Comparison of ENCODE assay signal across 19 cellular contexts in the genomic region with DNA sequence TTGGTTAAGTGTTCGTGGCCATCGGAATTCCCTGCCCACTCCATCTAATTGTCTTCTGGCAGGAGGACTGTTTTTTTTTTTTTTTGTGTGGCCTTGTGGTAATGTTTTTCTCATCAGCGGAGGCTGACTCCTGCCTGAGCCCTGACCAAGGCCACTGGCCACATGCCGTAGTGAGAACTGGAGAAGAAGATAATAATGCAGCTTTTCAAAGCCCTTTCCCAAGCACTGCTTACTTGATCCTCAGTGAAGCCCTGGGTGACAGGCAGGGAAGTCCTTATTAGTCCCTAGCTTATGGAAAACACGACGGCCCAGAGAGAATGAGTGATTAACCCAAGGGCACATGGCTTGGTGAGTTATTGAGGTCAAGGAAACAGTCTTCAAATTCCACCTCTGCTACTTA.
DNase-seq lines count a peak whose midpoint lies in the region; TF ChIP-seq lines count a peak whose summit lies in the region.
"Had no signal": no experiment of that assay in that cellular context is flagged by ENCODE, and none has a peak within 500 bp of the region (broad histone marks: within the 10 kb centered on the region; RNA-seq: fewer than 3 reads in every experiment).

No MANE protein-coding gene starts in this region.

- H3K79me2 ChIP-seq in fibroblast of lung (ENCODE audit: control insufficient read depth, insufficient read depth, low read length): no peaks in the 10 kb centered on the region

- no peak overlapping the region for H3K9ac ChIP-seq in fibroblast of lung (ENCODE audit: insufficient read depth, low read length)

- in situ Hi-C loops in HAP-1 (cut with MboI; ENCODE audit: low sequenced_read_pairs): no loop called here

- H3K4me3 ChIP-seq in AG10803 (ENCODE audit: low read length) (no peak overlapping the region), fibroblast of lung (replicated peaks in 1 of 4; ENCODE audit: control extremely low read depth in 1 of 4, insufficient read depth in 1 of 4, low read depth in 3 of 4, low read length in 4 of 4) (no peak overlapping the region), HAP-1 (no peak overlapping the region)
- H3K4me3 ChIP-seq: right lobe of liver, uterus had no signal

- no peak for TF ChIP-seq CTCF in AG10803 (conservative IDR thresholded peaks at IDR 0.05; ENCODE audit: low read length)
- no peak for TF ChIP-seq CTCF in fibroblast of lung (conservative IDR thresholded peaks at IDR 0.05 in 1 of 2, IDR thresholded peaks at IDR 0.05 in 1 of 2; ENCODE audit: low read depth in 1 of 2, low read length in 2 of 2)

- H3K9me3 ChIP-seq in fibroblast of lung (ENCODE audit: control insufficient read depth, insufficient read depth, low read depth, low read length) (no peaks in the 10 kb centered on the region), HAP-1 (no peaks in the 10 kb centered on the region)
- H3K9me3 ChIP-seq: right lobe of liver, uterus had no signal

- H4K20me1 ChIP-seq in fibroblast of lung (ENCODE audit: control insufficient read depth, extremely low read depth, insufficient read depth, low read length): no peaks in the 10 kb centered on the region

- DNase-seq in AG10803 (ENCODE audit: low read depth) (peak; percentile 40), RPMI7951 (ENCODE audit: low read depth) (peak; percentile 75), fibroblast of lung (ENCODE audit: low read depth in 2 of 2) (peak in 1 of 2 donors; percentile 88), renal cortical epithelial cell (ENCODE audit: low read depth) (peak; percentile 27), NCI-H2196 treated with DMSO at 0.1 percent for 48 hours (lab: John Stamatoyannopoulos, UW; ENCODE audit: unreplicated experiment) (no peak), C1 segment of cervical spinal cord (lab: John Stamatoyannopoulos, UW) (no peak), HAP-1 (ENCODE audit: low spot score in 2 of 2) (no peak)
- DNase-seq in stimulated activated CD4-positive, alpha-beta T cell treated with anti-CD3 and anti-CD28 coated beads, Interleukin-4, amount 100 ng/mL, for 4 hours: no peak
- DNase-seq: activated naive CD4-positive, alpha-beta T cell treated with anti-CD3 and anti-CD28 coated beads for 36 hours; activated T-cell treated with anti-CD3 and anti-CD28 coated beads, Interleukin-2, amount 50 U/mL, for 24 hours; anterior cingulate cortex; effector memory CD4-positive, alpha-beta T cell; left colon; naive B cell; NCI-H1417 treated with DMSO at 0.1 percent for 48 hours; NCI-H748 treated with DMSO at 0.1 percent for 48 hours; right lobe of liver; uterus had no signal

- H3K27ac ChIP-seq in fibroblast of lung (ENCODE audit: insufficient read depth, low read length): peak overlapping the region; percentile 66
- H3K27ac ChIP-seq: HL-60, right lobe of liver, uterus had no signal

- H3K4me1 ChIP-seq in fibroblast of lung (ENCODE audit: control insufficient read depth, extremely low read depth, insufficient read depth, low read length): peaks cover 39% of the 10 kb centered on the region
- no peaks in the 10 kb centered on the region for H3K4me1 ChIP-seq in HAP-1
- H3K4me1 ChIP-seq: uterus had no signal

- H3K36me3 ChIP-seq in fibroblast of lung (ENCODE audit: control insufficient read depth, insufficient read depth, low read length) (no peaks in the 10 kb centered on the region), HAP-1 (replicated peaks) (no peaks in the 10 kb centered on the region)
- H3K36me3 ChIP-seq: right lobe of liver, uterus had no signal

- H2AFZ ChIP-seq in fibroblast of lung (ENCODE audit: low read length): no peak overlapping the region

- H3K4me2 ChIP-seq in fibroblast of lung (ENCODE audit: extremely low read depth, insufficient read depth, low read length): no peak overlapping the region

- H3K27me3 ChIP-seq in fibroblast of lung (ENCODE audit: control insufficient read depth, insufficient read depth, low read length): no peaks in the 10 kb centered on the region
- no peaks in the 10 kb centered on the region for H3K27me3 ChIP-seq in HAP-1 (ENCODE audit: low read depth)
- H3K27me3 ChIP-seq: right lobe of liver, uterus had no signal

Comparison
In these comparisons a context has a peak if more than half of its experiments do, and no peak if none do; other contexts are left out.
1. DNase-seq: peak in AG10803 (single experiment), RPMI7951 (single experiment) and renal cortical epithelial cell (single experiment); none in NCI-H2196 treated with DMSO at 0.1 percent for 48 hours (single experiment), C1 segment of cervical spinal cord (0 of 14), HAP-1 (0 of 2) and stimulated activated CD4-positive, alpha-beta T cell treated with anti-CD3 and anti-CD28 coated beads, Interleukin-4, amount 100 ng/mL, for 4 hours (0 of 2).